ENCODE assay signal across 18 cellular contexts in the genomic region with DNA sequence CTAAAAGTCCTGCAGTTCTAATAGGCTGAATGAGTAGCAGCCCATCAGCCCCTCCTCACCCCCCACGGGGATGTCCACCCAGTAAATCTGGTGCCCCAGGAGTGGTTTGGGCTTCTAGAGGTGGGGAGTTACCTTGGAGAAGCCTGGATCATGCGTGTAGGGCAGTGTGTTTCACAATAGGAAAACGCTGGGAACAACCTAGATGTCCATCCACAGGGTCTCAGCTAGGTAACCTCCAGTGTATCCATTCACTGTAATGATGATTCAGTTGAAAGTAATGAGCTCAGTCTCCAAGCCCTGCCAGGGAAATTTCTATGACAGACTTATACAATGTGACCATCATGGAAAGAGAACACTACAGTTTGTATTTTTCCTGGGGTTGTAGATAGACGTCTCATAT. TPM values are rescaled to one million over a fixed set of nuclear protein-coding genes. Genes with fewer than 3 reads are reported as not detected.
DNase-seq lines count a peak whose midpoint lies in the region; ATAC-seq, FAIRE-seq and TF ChIP-seq lines count a peak whose summit lies in the region.
"Had no signal": no experiment of that assay in that cellular context is flagged by ENCODE, and none has a peak within 500 bp of the region (broad histone marks: within the 10 kb centered on the region; RNA-seq: fewer than 3 reads in every experiment).

No MANE protein-coding gene starts in this region.

- no peak for ATAC-seq in HG02884 (IDR thresholded peaks at IDR 0.05; ENCODE audit: unreplicated experiment)
- ATAC-seq: Right ventricle myocardium inferior had no signal

- FAIRE-seq in RCC 7860 (lab: Jason Lieb, UNC): peak; percentile 11

- DNase-seq in ELR (ENCODE audit: low read depth) (peak; percentile 70), RCC 7860 (ENCODE audit: low spot score) (peak; percentile 77), fibroblast of peridontal ligament (ENCODE audit: extremely low read depth) (peak; percentile 40), osteoblast (ENCODE audit: insufficient read length, low spot score, missing footprints) (peak; percentile 65), DMS114 treated with DMSO at 0.1 percent for 48 hours (lab: John Stamatoyannopoulos, UW; ENCODE audit: unreplicated experiment) (no peak), COLO829 (ENCODE audit: low spot score) (no peak), NCI-H446 treated with DMSO at 0.1 percent for 48 hours (lab: John Stamatoyannopoulos, UW) (no peak)
- DNase-seq: activated CD4-positive, alpha-beta T cell treated with anti-CD3 and anti-CD28 coated beads, Interleukin-2, amount 50 U/mL, for 1 hour; activated naive CD8-positive, alpha-beta T cell treated with anti-CD3 and anti-CD28 coated beads, Interleukin-2, amount 10 ng/mL, durations not matched to agents 7 days and 5 days; activated T-cell treated with anti-CD3 and anti-CD28 coated beads, Interleukin-2, amount 50 U/mL, for 1 hour; CD4-positive, alpha-beta memory T cell; GF-D8; heart right ventricle; left cardiac atrium; naive B cell had no signal

- no peak for TF ChIP-seq CTCF in osteoblast (IDR thresholded peaks at IDR 0.05; ENCODE audit: extremely low read depth, low read depth, low read length)

- no peaks in the 10 kb centered on the region for H3K79me2 ChIP-seq in osteoblast (ENCODE audit: insufficient read depth, low read length)

- peak overlapping the region; percentile 48 for H3K27ac ChIP-seq in osteoblast (ENCODE audit: low read depth, low read length)
- H3K27ac ChIP-seq: suprapubic skin had no signal

- H3K4me1 ChIP-seq in osteoblast (ENCODE audit: insufficient read depth, low read length): peaks cover 24% of the 10 kb centered on the region

- no peak overlapping the region for H3K4me3 ChIP-seq in osteoblast (ENCODE audit: insufficient read depth, low read length)
- H3K4me3 ChIP-seq: heart right ventricle, suprapubic skin had no signal

- peaks cover 7% of the 10 kb centered on the region for H4K20me1 ChIP-seq in osteoblast (ENCODE audit: insufficient read depth, low read length)

- H3K27me3 ChIP-seq in osteoblast (ENCODE audit: insufficient read depth, low read length): no peaks in the 10 kb centered on the region
- H3K27me3 ChIP-seq: heart right ventricle, suprapubic skin had no signal

- no peak overlapping the region for H3K4me2 ChIP-seq in osteoblast (ENCODE audit: insufficient read depth, low read length)

- no peak overlapping the region for H2AFZ ChIP-seq in osteoblast (ENCODE audit: low read length)

- peaks cover 32% of the 10 kb centered on the region for H3K36me3 ChIP-seq in osteoblast (ENCODE audit: insufficient read depth, low read length)

- no peaks in the 10 kb centered on the region for H3K9me3 ChIP-seq in osteoblast (ENCODE audit: low read depth, low read length)
- H3K9me3 ChIP-seq: suprapubic skin had no signal

RNA-seq across cellular contexts. Expression of gene NDST1, which starts 51.8 kb away (rescaled TPM):
- 89.9 and 104 TPM in 2 replicates for total RNA-seq in osteoblast

Comparison
In these comparisons a context has a peak if more than half of its experiments do, and no peak if none do; other contexts are left out.
1. DNase-seq: peak in ELR (single experiment), RCC 7860 (single experiment), fibroblast of peridontal ligament (single experiment) and osteoblast (single experiment); none in DMS114 treated with DMSO at 0.1 percent for 48 hours (single experiment), COLO829 (single experiment) and NCI-H446 treated with DMSO at 0.1 percent for 48 hours (single experiment).